ENCODE assay signal across 17 cellular contexts in genomic region chrX:110915120-110915519, GRCh38.
DNase-seq lines count a peak whose midpoint lies in the region; ATAC-seq and TF ChIP-seq lines count a peak whose summit lies in the region.
"Had no signal": no experiment of that assay in that cellular context is flagged by ENCODE, and none has a peak within 500 bp of the region (broad histone marks: within the 10 kb centered on the region; RNA-seq: fewer than 3 reads in every experiment).

No MANE protein-coding gene starts in this region.

- peak; percentile 3 for DNase-seq in NCI-H2107 treated with DMSO at 0.1 percent for 48 hours (lab: John Stamatoyannopoulos, UW; ENCODE audit: unreplicated experiment)
- DNase-seq in NCI-H2107 (lab: John Stamatoyannopoulos, UW) = no peak
- DNase-seq in SK-N-SH = no peak
- peak; percentile 84 for DNase-seq in fibroblast of the conjunctiva (ENCODE audit: low read depth)
- peak; percentile 59 for DNase-seq in stromal cell of bone marrow (ENCODE audit: low read depth)
- DNase-seq in activated CD4-positive, alpha-beta T cell treated with anti-CD3 and anti-CD28 coated beads, Interleukin-2, amount 50 U/mL, for 1 hour = no peak
- DNase-seq: activated CD4-positive, alpha-beta memory T cell treated with anti-CD3 and anti-CD28 coated beads, Interleukin-2, amount 10 ng/mL, durations not matched to agents 7 days and 5 days; activated effector memory CD4-positive, alpha-beta T cell treated with anti-CD3 and anti-CD28 coated beads, Interleukin-2, amount 50 U/mL, for 16 hours; DMS153; H7; mucosa of descending colon; NCI-H510A treated with DMSO at 0.1 percent for 48 hours; T1000; upper lobe of right lung had no signal

- no peaks in the 10 kb centered on the region for H4K20me1 ChIP-seq in SK-N-SH (ENCODE audit: insufficient read depth)

- no peaks in the 10 kb centered on the region for H3K9me2 ChIP-seq in SK-N-SH

- no peak overlapping the region for H2AFZ ChIP-seq in SK-N-SH (ENCODE audit: low read depth)

- no peak for TF ChIP-seq RAD21 in SK-N-SH (IDR thresholded peaks at IDR 0.05; ENCODE audit: low read length)

- TF ChIP-seq EP300 in SK-N-SH (IDR thresholded peaks at IDR 0.05; ENCODE audit: borderline replicate concordance in 1 of 2, low read depth in 1 of 2, low read length in 1 of 2) = no peak

- H3K36me3 ChIP-seq in SK-N-SH (replicated peaks in 1 of 2; ENCODE audit: control insufficient read depth in 1 of 2, insufficient read depth in 2 of 2, low read length in 1 of 2) = no peaks in the 10 kb centered on the region
- H3K36me3 ChIP-seq: prostate gland, upper lobe of right lung had no signal

- no peak overlapping the region for H3K4me2 ChIP-seq in SK-N-SH

- H3K79me2 ChIP-seq in SK-N-SH (ENCODE audit: insufficient read depth) = no peaks in the 10 kb centered on the region

- no peaks in the 10 kb centered on the region for H3K4me1 ChIP-seq in SK-N-SH (ENCODE audit: control insufficient read depth in 1 of 2, insufficient read depth in 2 of 2, low read depth in 1 of 2, low read length in 1 of 2)
- H3K4me1 ChIP-seq: prostate gland, upper lobe of right lung had no signal

- H3K4me3 ChIP-seq in SK-N-SH (ENCODE audit: low read depth in 2 of 2, low read length in 1 of 2) = no peak overlapping the region
- H3K4me3 ChIP-seq: mucosa of descending colon, prostate gland, upper lobe of right lung had no signal

- no peaks in the 10 kb centered on the region for H3K9me3 ChIP-seq in SK-N-SH
- H3K9me3 ChIP-seq: mucosa of descending colon, prostate gland, upper lobe of right lung had no signal

- no peak for TF ChIP-seq CTCF in SK-N-SH (IDR thresholded peaks at IDR 0.05)

- POLR2A ChIA-PET in SK-N-SH (lab: Yijun Ruan, JAX) = no interaction called here

- no peaks in the 10 kb centered on the region for H3K27me3 ChIP-seq in SK-N-SH (ENCODE audit: insufficient read depth)
- H3K27me3 ChIP-seq: upper lobe of right lung had no signal

- CTCF ChIA-PET in SK-N-SH (lab: Yijun Ruan, JAX) = interaction anchor here (1.1 kb wide), 1 partner anchor 61 kb away, joined by 3 read pairs; no protein-coding TSS in a partner anchor

- 8% methylated on average over 3 of the region's 3 CpGs for WGBS in SK-N-SH (ENCODE audit: low lambda C conversion rate)

- no peak overlapping the region for H3K27ac ChIP-seq in SK-N-SH (ENCODE audit: low read depth in 2 of 2, low read length in 1 of 2)
- H3K27ac ChIP-seq: prostate gland, upper lobe of right lung had no signal

- ATAC-seq in GM21447 (IDR thresholded peaks at IDR 0.05; ENCODE audit: unreplicated experiment) = no peak
- no peak for ATAC-seq in GM18858 (IDR thresholded peaks at IDR 0.05; ENCODE audit: unreplicated experiment)
- ATAC-seq: mucosa of descending colon, upper lobe of right lung had no signal

- H3F3A ChIP-seq in SK-N-SH (replicated peaks; ENCODE audit: insufficient read depth) = no peaks in the 10 kb centered on the region

- H3K9ac ChIP-seq in SK-N-SH = no peak overlapping the region

TF ChIP-seq in SK-N-SH, 30 proteins besides CTCF, POLR2A, EP300 and RAD21:
- TF ChIP-seq FOXJ3 (CRISPR knock-in tag; IDR thresholded peaks at IDR 0.05) (no peak), ELF1 (IDR thresholded peaks at IDR 0.05) (no peak), GABPA (IDR thresholded peaks at IDR 0.05; ENCODE audit: low read depth) (no peak), NRF1 (IDR thresholded peaks at IDR 0.05; ENCODE audit: low read depth, low read length) (no peak), EZH2phosphoT487 (IDR thresholded peaks at IDR 0.05; ENCODE audit: borderline replicate concordance, low read depth) (no peak), POLR2AphosphoS5 (IDR thresholded peaks at IDR 0.05; ENCODE audit: low read depth, low read length) (no peak), FOXM1 (IDR thresholded peaks at IDR 0.05; ENCODE audit: low read depth) (no peak), GATA2 (CRISPR knock-in tag; IDR thresholded peaks at IDR 0.05) (no peak), FOSL2 (IDR thresholded peaks at IDR 0.05; ENCODE audit: borderline replicate concordance, low read depth) (peak; percentile 21; the same call in 1 of the 2 replicates), REST (IDR thresholded peaks at IDR 0.05; ENCODE audit: low read depth, low read length) (no peak), USF1 (IDR thresholded peaks at IDR 0.05; ENCODE audit: borderline replicate concordance, low read depth) (no peak), USF2 (IDR thresholded peaks at IDR 0.05; ENCODE audit: borderline replicate concordance, low read depth, low read length) (no peak), MAX (IDR thresholded peaks at IDR 0.05; ENCODE audit: low read depth) (peak; percentile 71; the same call in 1 of the 2 replicates), RCOR1 (IDR thresholded peaks at IDR 0.05; ENCODE audit: low read length) (no peak), TCF12 (IDR thresholded peaks at IDR 0.05) (peak; percentile 66)

Comparison
In these comparisons a context has a peak if more than half of its experiments do, and no peak if none do; other contexts are left out.
1. DNase-seq: peak in NCI-H2107 treated with DMSO at 0.1 percent for 48 hours (single experiment), fibroblast of the conjunctiva (single experiment) and stromal cell of bone marrow (single experiment); none in NCI-H2107 (single experiment), SK-N-SH (single experiment) and activated CD4-positive, alpha-beta T cell treated with anti-CD3 and anti-CD28 coated beads, Interleukin-2, amount 50 U/mL, for 1 hour (single experiment).